Comparison of ENCODE assay signal across 22 cellular contexts in genomic region chr9:136240941-136241340, GRCh38. TPM values are rescaled to one million over a fixed set of nuclear protein-coding genes. Genes with fewer than 3 reads are reported as not detected.
DNase-seq lines count a peak whose midpoint lies in the region; ATAC-seq and TF ChIP-seq lines count a peak whose summit lies in the region.
"Had no signal": no experiment of that assay in that cellular context is flagged by ENCODE, and none has a peak within 500 bp of the region (broad histone marks: within the 10 kb centered on the region; RNA-seq: fewer than 3 reads in every experiment).

No MANE protein-coding gene starts in this region.

- intact Hi-C loops in lower lobe of right lung (cut with DNase I), result no loop called here

- H3K9me2 ChIP-seq in DOHH2 (replicated peaks; ENCODE audit: control insufficient read depth, low read length), result no peaks in the 10 kb centered on the region

- H3K4me2 ChIP-seq in DOHH2 (ENCODE audit: low read length), result peak overlapping the region; percentile 100

- TF ChIP-seq CTCF in DOHH2 (IDR thresholded peaks at IDR 0.05; ENCODE audit: low read depth, low read length, poor library complexity, severe bottlenecking), result no peak
- TF ChIP-seq CTCF in RWPE1 (conservative IDR thresholded peaks at IDR 0.05; ENCODE audit: low read depth), result no peak
- no peak for TF ChIP-seq CTCF in lower lobe of right lung (IDR thresholded peaks at IDR 0.05)

- peak overlapping the region; percentile 55 for H3K27ac Mint-ChIP-seq in activated T-cell treated with anti-CD3 and anti-CD28 coated beads, Interleukin-2, amount 50 U/mL, for 24 hours
- no peak overlapping the region for H3K27ac Mint-ChIP-seq in activated T-cell treated with anti-CD3 and anti-CD28 coated beads, Interleukin-2, amount 50 U/mL, for 72 hours
- H3K27ac Mint-ChIP-seq in naive B cell, result peak overlapping the region in 5 of 6 donors; percentile 47 to 98 (median 90)
- H3K27ac Mint-ChIP-seq: CD4-positive, alpha-beta T cell had no signal

- no peaks in the 10 kb centered on the region for H3K9me3 Mint-ChIP-seq in activated T-cell treated with anti-CD3 and anti-CD28 coated beads, Interleukin-2, amount 50 U/mL, for 24 hours
- H3K9me3 Mint-ChIP-seq in activated T-cell treated with anti-CD3 and anti-CD28 coated beads, Interleukin-2, amount 50 U/mL, for 72 hours, result no peaks in the 10 kb centered on the region
- no peaks in the 10 kb centered on the region for H3K9me3 Mint-ChIP-seq in naive B cell
- H3K9me3 Mint-ChIP-seq: CD4-positive, alpha-beta T cell had no signal

- H3K9me3 ChIP-seq in DOHH2 (ENCODE audit: control insufficient read depth, insufficient read depth, low read length), result no peaks in the 10 kb centered on the region
- no peaks in the 10 kb centered on the region for H3K9me3 ChIP-seq in lower lobe of right lung
- H3K9me3 ChIP-seq: MG63 had no signal

- peaks cover 74% of the 10 kb centered on the region for H3K36me3 Mint-ChIP-seq in activated T-cell treated with anti-CD3 and anti-CD28 coated beads, Interleukin-2, amount 50 U/mL, for 24 hours (ENCODE audit: low read depth)
- peaks cover 3 to 11% of the 10 kb centered on the region in 2 donors for H3K36me3 Mint-ChIP-seq in activated T-cell treated with anti-CD3 and anti-CD28 coated beads, Interleukin-2, amount 50 U/mL, for 72 hours (ENCODE audit: insufficient read depth in 2 of 2)
- H3K36me3 Mint-ChIP-seq in naive B cell, result peaks cover 5 to 8% of the 10 kb centered on the region in 2 donors

- H3K27me3 Mint-ChIP-seq in activated T-cell treated with anti-CD3 and anti-CD28 coated beads, Interleukin-2, amount 50 U/mL, for 24 hours, result no peaks in the 10 kb centered on the region
- H3K27me3 Mint-ChIP-seq in activated T-cell treated with anti-CD3 and anti-CD28 coated beads, Interleukin-2, amount 50 U/mL, for 72 hours (ENCODE audit: low read depth), result no peaks in the 10 kb centered on the region
- no peaks in the 10 kb centered on the region for H3K27me3 Mint-ChIP-seq in naive B cell
- H3K27me3 Mint-ChIP-seq: CD4-positive, alpha-beta T cell had no signal

- H3K27me3 ChIP-seq in DOHH2 (ENCODE audit: control insufficient read depth, low read length) (no peaks in the 10 kb centered on the region), lower lobe of right lung (ENCODE audit: low read depth) (no peaks in the 10 kb centered on the region)
- H3K27me3 ChIP-seq: MG63 had no signal

- CTCF ChIA-PET in RWPE1 (lab: Yijun Ruan, JAX), result no interaction called here

- H3K4me1 ChIP-seq in DOHH2 (ENCODE audit: control insufficient read depth, low read length) (peaks cover 72% of the 10 kb centered on the region), lower lobe of right lung (peaks cover 21% of the 10 kb centered on the region)

- POLR2A ChIA-PET in RWPE1 (lab: Yijun Ruan, JAX; ENCODE audit: low non-redundant PET), result no interaction called here

- H3K4me1 Mint-ChIP-seq in activated T-cell treated with anti-CD3 and anti-CD28 coated beads, Interleukin-2, amount 50 U/mL, for 24 hours (ENCODE audit: low read depth), result peaks cover 59% of the 10 kb centered on the region
- H3K4me1 Mint-ChIP-seq in activated T-cell treated with anti-CD3 and anti-CD28 coated beads, Interleukin-2, amount 50 U/mL, for 72 hours (ENCODE audit: low read depth), result peaks cover 44% of the 10 kb centered on the region
- peaks cover 68 to 82% (median 80%) of the 10 kb centered on the region in 3 donors for H3K4me1 Mint-ChIP-seq in naive B cell

- no peak overlapping the region for H3K4me3 Mint-ChIP-seq in activated T-cell treated with anti-CD3 and anti-CD28 coated beads, Interleukin-2, amount 50 U/mL, for 24 hours
- no peak overlapping the region for H3K4me3 Mint-ChIP-seq in activated T-cell treated with anti-CD3 and anti-CD28 coated beads, Interleukin-2, amount 50 U/mL, for 72 hours
- H3K4me3 Mint-ChIP-seq in naive B cell, result peak overlapping the region; percentile 63 to 99 (median 96)
- H3K4me3 Mint-ChIP-seq: CD4-positive, alpha-beta T cell had no signal

- ATAC-seq in activated T-cell treated with anti-CD3 and anti-CD28 coated beads, Interleukin-2, amount 50 U/mL, for 72 hours (replicated peaks in 1 of 2), result no peak
- no peak for ATAC-seq in naive B cell (ENCODE audit: low read depth in 2 of 2)
- no peak for ATAC-seq in lower lobe of right lung
- ATAC-seq in GM18909 (IDR thresholded peaks at IDR 0.05; ENCODE audit: poor library complexity, unreplicated experiment), result no peak
- no peak for ATAC-seq in HG03432 (IDR thresholded peaks at IDR 0.05; ENCODE audit: unreplicated experiment)
- ATAC-seq: PC-3 had no signal

- H3K27ac ChIP-seq in DOHH2 (ENCODE audit: low read depth, low read length) (peak overlapping the region; percentile 99), RWPE1 (peak overlapping the region; percentile 6; the same call in 1 of the 2 replicates), lower lobe of right lung (no peak overlapping the region)

- peaks cover 93% of the 10 kb centered on the region for H3K79me2 ChIP-seq in DOHH2 (ENCODE audit: control insufficient read depth, low read length)

- peaks cover 5% of the 10 kb centered on the region for H4K20me1 ChIP-seq in DOHH2 (ENCODE audit: control insufficient read depth, insufficient read depth, low read depth, low read length)

- peaks cover 42% of the 10 kb centered on the region for H3F3A ChIP-seq in DOHH2 (ENCODE audit: control insufficient read depth, insufficient read depth)

- no peak for DNase-seq in activated T-cell treated with anti-CD3 and anti-CD28 coated beads, Interleukin-2, amount 50 U/mL, for 24 hours
- no peak for DNase-seq in activated T-cell treated with anti-CD3 and anti-CD28 coated beads, Interleukin-2, amount 50 U/mL, for 72 hours
- DNase-seq in RWPE1 (ENCODE audit: low spot score), result no peak
- DNase-seq in naive B cell, result no peak
- DNase-seq in lower lobe of right lung, result no peak
- DNase-seq: 8988T; CD4-positive, alpha-beta T cell; DMS153; GF-D8; GOT3; MG63; NCI-H1092; NCI-H1436 treated with DMSO at 0.1 percent for 48 hours; NCI-H2081; NCI-H2171 treated with DMSO at 0.1 percent for 48 hours; NCI-H446 treated with DMSO at 0.1 percent for 48 hours; PC-3; RPMI8226 had no signal

- H3K4me3 ChIP-seq in DOHH2 (ENCODE audit: low read length), result peak overlapping the region; percentile 97
- no peak overlapping the region for H3K4me3 ChIP-seq in lower lobe of right lung
- H3K4me3 ChIP-seq: MG63 had no signal

- H3K36me3 ChIP-seq in DOHH2 (ENCODE audit: control insufficient read depth, low read length), result peaks cover 83% of the 10 kb centered on the region
- H3K36me3 ChIP-seq in lower lobe of right lung, result peaks cover 7% of the 10 kb centered on the region

RNA-seq across cellular contexts. Expression of gene QSOX2, which starts 4.7 kb away (rescaled TPM):
- total RNA-seq in activated T-cell treated with anti-CD3 and anti-CD28 coated beads, Interleukin-2, amount 50 U/mL, for 72 hours, result 10 to 100 TPM; 21.5 to 25.1 TPM
- 1 to 10 TPM; 2.8 to 4.6 (median 3.7) TPM for polyA plus RNA-seq in naive B cell (ENCODE audit: low read depth in 6 of 6)
- total RNA-seq in lower lobe of right lung, result 10.5 TPM

RNA-seq across cellular contexts. Expression of gene LHX3, which starts 36.0 kb away (rescaled TPM):
- total RNA-seq in activated T-cell treated with anti-CD3 and anti-CD28 coated beads, Interleukin-2, amount 50 U/mL, for 72 hours, result under 1 TPM in 1 of 2 donors, not detected in 1; 0.17 TPM
- polyA plus RNA-seq in naive B cell (ENCODE audit: low read depth in 6 of 6), result not detected
- total RNA-seq in lower lobe of right lung, result not detected
- total RNA-seq: PC-3 had no signal
- polyA plus RNA-seq: AG04450 had no signal

Comparison
In these comparisons a context has a peak if more than half of its experiments do, and no peak if none do; other contexts are left out.
1. H3K4me3 Mint-ChIP-seq: peak in naive B cell (8 of 8); none in activated T-cell treated with anti-CD3 and anti-CD28 coated beads, Interleukin-2, amount 50 U/mL, for 24 hours (single experiment) and activated T-cell treated with anti-CD3 and anti-CD28 coated beads, Interleukin-2, amount 50 U/mL, for 72 hours (0 of 2).